1 cellular context compared by ENCODE assay signal in the genomic region with DNA sequence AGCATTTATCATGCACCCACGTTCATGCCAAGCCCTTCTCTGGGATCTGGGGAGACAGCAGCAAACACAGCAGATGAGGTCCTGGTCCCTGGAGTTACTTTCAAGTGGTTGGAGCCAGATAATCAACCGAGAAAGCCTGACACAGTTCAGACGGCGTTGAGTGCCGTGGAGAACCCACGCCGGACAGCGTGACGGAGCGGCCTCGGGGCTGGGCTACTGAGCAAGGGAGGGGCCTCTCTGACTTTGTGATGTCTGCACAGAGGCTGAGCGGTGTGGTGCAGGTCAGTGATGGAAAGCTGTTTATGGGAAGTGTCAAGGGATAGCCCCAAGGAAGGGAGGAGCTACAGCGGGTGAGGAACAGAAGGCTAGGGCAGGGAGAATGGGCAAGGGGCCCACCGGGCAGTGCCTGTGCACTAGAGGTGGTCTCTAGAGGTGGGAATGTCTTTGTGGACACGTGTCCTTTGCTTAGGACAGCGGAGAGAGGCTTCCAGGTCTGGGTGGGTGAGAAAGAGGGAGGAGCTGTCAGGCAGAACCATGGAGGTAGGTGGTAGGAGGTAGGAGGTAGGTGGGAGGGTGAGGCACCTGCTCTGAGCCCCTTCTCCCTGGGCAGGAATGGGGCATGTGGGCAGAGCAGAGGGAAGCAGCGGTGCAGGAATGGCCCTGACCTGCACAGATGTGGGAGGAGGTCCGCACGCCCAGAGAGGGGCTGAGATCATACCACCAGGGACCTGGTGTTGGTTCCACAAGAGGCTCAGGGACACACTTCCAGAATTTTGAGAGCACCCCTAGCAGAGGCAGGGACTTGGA.
TF ChIP-seq lines count a peak whose summit lies in the region.

No MANE protein-coding gene starts in this region.

TF ChIP-seq in H1, 55 proteins besides CTCF, POLR2A, EP300 and RAD21:
- no peak for TF ChIP-seq JUND (IDR thresholded peaks at IDR 0.05; ENCODE audit: low read length)
